ENCODE assay signal across 7 cellular contexts in the genomic region with DNA sequence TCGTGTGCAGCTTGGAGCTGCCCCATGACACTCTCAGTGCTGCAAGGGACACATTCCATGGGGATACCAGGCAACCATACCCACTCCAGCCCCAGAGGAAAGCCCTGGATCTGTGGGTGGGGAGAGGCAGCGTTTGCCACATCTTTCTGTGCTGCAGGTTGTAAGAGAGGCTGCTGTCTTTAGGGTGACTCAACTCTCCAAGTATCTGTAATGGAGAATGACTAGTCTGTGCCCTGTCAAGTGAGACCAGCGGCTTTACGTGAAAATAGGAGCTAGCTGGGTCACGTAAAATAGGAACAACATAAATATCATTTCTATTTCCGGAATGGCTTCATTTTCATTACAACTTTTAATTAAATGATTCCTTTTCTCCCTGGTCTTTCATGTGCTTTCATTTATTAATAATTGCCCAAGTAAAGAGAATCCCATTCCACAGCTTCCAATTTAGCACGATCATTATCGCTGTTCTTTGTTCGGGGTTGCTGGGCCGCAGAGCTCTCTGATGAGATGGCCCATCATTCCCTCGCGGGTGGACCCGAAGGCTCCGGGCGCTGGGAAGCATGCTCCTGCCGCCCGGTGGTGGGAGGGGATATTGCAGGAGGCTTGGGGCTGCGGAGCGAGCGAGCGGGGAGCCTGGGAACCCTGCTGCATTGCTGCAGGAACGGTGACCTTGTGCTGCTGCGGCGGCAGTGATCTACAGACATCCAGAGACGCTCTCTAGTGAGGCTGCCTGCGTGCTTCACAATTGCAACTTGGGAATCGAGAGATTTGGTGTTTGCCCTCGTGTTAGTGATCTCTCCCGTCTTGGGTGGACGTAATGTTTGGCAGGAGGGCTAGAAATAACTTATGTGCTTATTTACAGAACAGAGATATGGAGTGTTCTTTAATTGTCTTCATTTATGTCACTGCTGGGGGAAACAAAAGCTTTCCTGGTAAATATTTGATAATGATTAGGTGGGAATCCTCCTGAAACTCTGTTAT. TPM values are rescaled to one million over a fixed set of nuclear protein-coding genes. Genes with fewer than 3 reads are reported as not detected.
DNase-seq lines count a peak whose midpoint lies in the region; ATAC-seq and TF ChIP-seq lines count a peak whose summit lies in the region.

No MANE protein-coding gene starts in this region.

- H3K27me3 ChIP-seq in SU-DHL-6 (ENCODE audit: low read length) (no peaks in the 10 kb centered on the region), adrenal gland (peaks cover 27% of the 10 kb centered on the region), sigmoid colon (peaks cover 1 to 68% (median 15%) of the 10 kb centered on the region in 3 donors)

- H3K4me1 ChIP-seq in adrenal gland (replicated peaks in 1 of 2) (peaks cover 0 to 3% of the 10 kb centered on the region in 2 donors), sigmoid colon (peaks cover 0 to 7% (median 3%) of the 10 kb centered on the region in 4 donors)

- no peaks in the 10 kb centered on the region for H3K9me3 ChIP-seq in SU-DHL-6 (ENCODE audit: insufficient read depth, low read length)
- no peaks in the 10 kb centered on the region for H3K9me3 ChIP-seq in adrenal gland (replicated peaks in 1 of 3)
- H3K9me3 ChIP-seq in sigmoid colon: no peaks in the 10 kb centered on the region

- no peaks in the 10 kb centered on the region for H3K79me2 ChIP-seq in SU-DHL-6 (ENCODE audit: insufficient read depth, low read length)

- H3K36me3 ChIP-seq in SU-DHL-6 (ENCODE audit: low read length) (no peaks in the 10 kb centered on the region), adrenal gland (replicated peaks in 1 of 2) (no peaks in the 10 kb centered on the region), sigmoid colon (no peaks in the 10 kb centered on the region)

- H3K4me3 ChIP-seq in SU-DHL-6 (ENCODE audit: insufficient read depth, low read length, poor library complexity, severe bottlenecking): no peak overlapping the region
- no peak overlapping the region for H3K4me3 ChIP-seq in adrenal gland
- no peak overlapping the region for H3K4me3 ChIP-seq in sigmoid colon

- no peaks in the 10 kb centered on the region for H3K9me2 ChIP-seq in SU-DHL-6 (replicated peaks; ENCODE audit: insufficient read depth, low read length)

- TF ChIP-seq CTCF in SU-DHL-6 (IDR thresholded peaks at IDR 0.05; ENCODE audit: insufficient read depth, low read length, poor library complexity, severe bottlenecking) (peak; percentile 87), adrenal gland (IDR thresholded peaks at IDR 0.05) (peak; percentile 91 to 96 (median 93)), sigmoid colon (IDR thresholded peaks at IDR 0.05) (peak; percentile 39 to 85 (median 74))

- H4K20me1 ChIP-seq in SU-DHL-6 (ENCODE audit: low read depth, low read length): no peaks in the 10 kb centered on the region

- WGBS in adrenal gland, 4 donors: 8 to 18% (median 10%) methylated on average over 23 to 30 of the region's 30 CpGs
- WGBS in sigmoid colon, 2 donors: 9 to 12% methylated on average over 30 of the region's 30 CpGs

- DNase-seq in NCI-H1092 treated with DMSO at 0.1 percent for 48 hours (lab: John Stamatoyannopoulos, UW) (peak; percentile 83), adrenal gland (peak; percentile 78 to 90 (median 86)), left ventricle myocardium superior (peak; percentile 86), sigmoid colon (peak; percentile 74)

- no peak overlapping the region for H3K9ac ChIP-seq in SU-DHL-6 (ENCODE audit: low read length)

- peak overlapping the region; percentile 57 for H2AFZ ChIP-seq in SU-DHL-6 (ENCODE audit: low read depth, low read length, severe bottlenecking)

- no peak for TF ChIP-seq POLR2A in adrenal gland (IDR thresholded peaks at IDR 0.05)
- TF ChIP-seq POLR2A in sigmoid colon (IDR thresholded peaks at IDR 0.05): no peak

- ATAC-seq in GM18499 (IDR thresholded peaks at IDR 0.05; ENCODE audit: insufficient read depth, unreplicated experiment) (peak; percentile 77), HG02763 (IDR thresholded peaks at IDR 0.05; ENCODE audit: unreplicated experiment) (peak; percentile 98), left ventricle myocardium superior (peak; percentile 98)

- H3K27ac ChIP-seq in SU-DHL-6 (ENCODE audit: low read depth, low read length): no peak overlapping the region
- no peak overlapping the region for H3K27ac ChIP-seq in adrenal gland
- no peak overlapping the region for H3K27ac ChIP-seq in sigmoid colon

- H3F3A ChIP-seq in SU-DHL-6 (ENCODE audit: insufficient read depth): no peaks in the 10 kb centered on the region

- H3K4me2 ChIP-seq in SU-DHL-6 (ENCODE audit: low read depth, low read length, poor library complexity, severe bottlenecking): peak overlapping the region; percentile 45

- no peak for TF ChIP-seq EP300 in sigmoid colon (IDR thresholded peaks at IDR 0.05)

- intact Hi-C loops in adrenal gland (cut with DNase I): loop anchor here (5.0 to 10.0 kb wide), 2 partner anchors 213 to 215 kb away; no protein-coding TSS in a partner anchor
- intact Hi-C loops in left ventricle myocardium superior (cut with micrococcal nuclease): loop anchor here (5.0 kb wide), 1 partner anchor 168 kb away; no protein-coding TSS in a partner anchor
- intact Hi-C loops in sigmoid colon (cut with DNase I): loop anchor here (5.0 kb wide), 1 partner anchor 223 kb away; the partner anchor contains the start of gene PRMT3

RNA-seq across cellular contexts. Expression of gene SLC6A5, which starts 10.6 kb away (rescaled TPM):
- total RNA-seq in adrenal gland: under 1 TPM in 1 of 8 donors, not detected in 7; 0.25 TPM
- under 1 TPM in 2 of 3 donors, not detected in 1; 0.03 to 0.40 TPM for polyA plus RNA-seq in adrenal gland
- not detected for total RNA-seq in left ventricle myocardium superior
- total RNA-seq in sigmoid colon: not detected
- polyA plus RNA-seq in sigmoid colon: under 1 TPM in 1 of 3 donors, not detected in 2; under 0.01 TPM

RNA-seq across cellular contexts. Expression of gene NELL1, which starts 59.4 kb away (rescaled TPM):
- under 1 TPM in 1 of 8 donors, not detected in 7; 0.11 TPM for total RNA-seq in adrenal gland
- under 1 TPM in 1 of 3 donors, not detected in 2; 0.24 TPM for polyA plus RNA-seq in adrenal gland
- not detected for total RNA-seq in left ventricle myocardium superior
- total RNA-seq in sigmoid colon: 1 to 10 TPM in 1 of 4 donors, under 1 TPM in 2, not detected in 1; 0.55 to 1.1 (median 0.68) TPM
- polyA plus RNA-seq in sigmoid colon: under 1 TPM in 1 of 3 donors, not detected in 2; 0.34 TPM
